26 cellular contexts compared by ENCODE assay signal in the genomic region with DNA sequence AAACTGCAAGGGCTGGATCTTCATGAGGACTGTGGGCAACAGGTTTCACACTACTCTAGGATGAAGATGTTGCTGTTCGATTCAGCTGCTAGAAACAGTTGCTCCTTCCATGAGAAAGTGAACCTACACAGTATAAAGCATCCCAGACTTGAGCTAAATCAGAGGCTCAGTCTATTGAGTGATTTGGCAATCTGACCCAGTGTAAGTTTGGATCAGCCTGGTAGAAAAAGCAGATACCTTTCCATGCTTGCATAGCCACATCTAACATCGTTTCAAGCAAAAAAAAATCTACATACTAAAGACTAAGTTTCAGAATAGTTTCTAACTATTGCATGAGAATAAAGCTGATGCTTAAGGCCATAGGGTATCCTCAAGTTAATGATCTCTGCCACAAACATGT. TPM values are rescaled to one million over a fixed set of nuclear protein-coding genes. Genes with fewer than 3 reads are reported as not detected.
DNase-seq lines count a peak whose midpoint lies in the region; ATAC-seq, FAIRE-seq and TF ChIP-seq lines count a peak whose summit lies in the region.
"Had no signal": no experiment of that assay in that cellular context is flagged by ENCODE, and none has a peak within 500 bp of the region (broad histone marks: within the 10 kb centered on the region; RNA-seq: fewer than 3 reads in every experiment).

No MANE protein-coding gene starts in this region.

- no peaks in the 10 kb centered on the region for H3K9me3 ChIP-seq in A549
- no peaks in the 10 kb centered on the region for H3K9me3 ChIP-seq in CD4-positive, alpha-beta memory T cell (ENCODE audit: control insufficient read depth in 1 of 2, low read length in 2 of 2)
- H3K9me3 ChIP-seq: Caco-2, HAP-1, SJSA1 had no signal

- H3K27ac ChIP-seq in A549: no peak overlapping the region
- no peak overlapping the region for H3K27ac ChIP-seq in CD4-positive, alpha-beta memory T cell (ENCODE audit: low read depth, low read length)
- H3K27ac ChIP-seq: HL-60, SJSA1 had no signal

- peaks cover 9% of the 10 kb centered on the region; the same call in 2 of the 3 replicates for H3K4me1 ChIP-seq in A549
- H3K4me1 ChIP-seq in CD4-positive, alpha-beta memory T cell (ENCODE audit: insufficient read depth, low read length): peaks cover 33% of the 10 kb centered on the region

- WGBS in A549 (ENCODE audit: missing lambda C conversion rate): 70% methylated on average over 2 of the region's 2 CpGs

- no peak overlapping the region for H3K4me3 Mint-ChIP-seq in activated CD8-positive, alpha-beta memory T cell treated with anti-CD3 and anti-CD28 coated beads, Interleukin-2, amount 10 ng/mL, durations not matched to agents 7 days and 5 days
- no peak overlapping the region for H3K4me3 Mint-ChIP-seq in CD4-positive, alpha-beta memory T cell
- H3K4me3 Mint-ChIP-seq in mesothelial cell of epicardium: no peak overlapping the region
- H3K4me3 Mint-ChIP-seq: GM23338 had no signal

- CTCF ChIA-PET in activated CD8-positive, alpha-beta memory T cell treated with anti-CD3 and anti-CD28 coated beads, Interleukin-2, amount 10 ng/mL, durations not matched to agents 7 days and 5 days (lab: Charles Lee): interaction anchor here (1.2 kb wide), 1 partner anchor 13 kb away, joined by 3 read pairs; no protein-coding TSS in a partner anchor
- CTCF ChIA-PET in A549 (lab: Yijun Ruan, JAX): interaction anchor here (1.0 kb wide), 1 partner anchor 141 kb away, joined by 3 read pairs; no protein-coding TSS in a partner anchor
- CTCF ChIA-PET in CD4-positive, alpha-beta memory T cell (lab: Charles Lee; ENCODE audit: partially characterized antibody): no interaction called here

- no peak for DNase-seq in activated CD8-positive, alpha-beta memory T cell treated with anti-CD3 and anti-CD28 coated beads, Interleukin-2, amount 10 ng/mL, durations not matched to agents 7 days and 5 days
- DNase-seq in activated CD8-positive, alpha-beta memory T cell treated with anti-CD3 and anti-CD28 coated beads for 24 hours: no peak
- DNase-seq in A549 (ENCODE audit: low read depth in 1 of 2, low spot score in 1 of 2) (no peak), mesothelial cell of epicardium (ENCODE audit: low spot score in 2 of 2, unreplicated experiment in 2 of 2) (no peak), hippocampal formation (lab: John Stamatoyannopoulos, UW) (no peak), GM12891 (ENCODE audit: insufficient read length, low spot score) (no peak)
- no peak for DNase-seq in CD4-positive, alpha-beta memory T cell
- DNase-seq: Caco-2; CD4-positive, CD25-positive, alpha-beta regulatory T cell; DMS 273 treated with DMSO at 0.1 percent for 48 hours; DMS79 treated with DMSO at 0.1 percent for 48 hours; KG1; NCI-H1092; NCI-H1436; NCI-H187 treated with DMSO at 0.1 percent for 48 hours; NCI-H2107; NCI-H446 treated with DMSO at 0.1 percent for 48 hours; NCI-H526 treated with DMSO at 0.1 percent for 48 hours; OCI-M1 had no signal

- TF ChIP-seq POLR2A in A549 (IDR thresholded peaks at IDR 0.05; ENCODE audit: low read length): no peak
- no peak for TF ChIP-seq POLR2A in GM12891 (IDR thresholded peaks at IDR 0.05; ENCODE audit: low read depth, low read length)

- H3K4me3 ChIP-seq in A549: no peak overlapping the region
- H3K4me3 ChIP-seq in CD4-positive, alpha-beta memory T cell (ENCODE audit: low read length in 2 of 2): no peak overlapping the region
- H3K4me3 ChIP-seq: GM12878, GM23338, HAP-1, SJSA1 had no signal

- H3K9me3 Mint-ChIP-seq in activated CD8-positive, alpha-beta memory T cell treated with anti-CD3 and anti-CD28 coated beads, Interleukin-2, amount 10 ng/mL, durations not matched to agents 7 days and 5 days (ENCODE audit: low read depth): no peaks in the 10 kb centered on the region
- H3K9me3 Mint-ChIP-seq in CD4-positive, alpha-beta memory T cell: peaks cover 0 to 3% (median 0%) of the 10 kb centered on the region in 8 donors
- H3K9me3 Mint-ChIP-seq in mesothelial cell of epicardium: no peaks in the 10 kb centered on the region
- H3K9me3 Mint-ChIP-seq: GM23338 had no signal

- no peaks in the 10 kb centered on the region for H3K27me3 Mint-ChIP-seq in activated CD8-positive, alpha-beta memory T cell treated with anti-CD3 and anti-CD28 coated beads, Interleukin-2, amount 10 ng/mL, durations not matched to agents 7 days and 5 days
- no peaks in the 10 kb centered on the region for H3K27me3 Mint-ChIP-seq in CD4-positive, alpha-beta memory T cell
- no peaks in the 10 kb centered on the region for H3K27me3 Mint-ChIP-seq in mesothelial cell of epicardium (ENCODE audit: low read depth)
- H3K27me3 Mint-ChIP-seq: CD4-positive, CD25-positive, alpha-beta regulatory T cell had no signal

- TF ChIP-seq CTCF in A549 (IDR thresholded peaks at IDR 0.05): no peak
- no peak for TF ChIP-seq CTCF in mesothelial cell of epicardium (IDR thresholded peaks at IDR 0.05; ENCODE audit: unreplicated experiment)

- FAIRE-seq in A549 (lab: Jason Lieb, UNC) (no peak), GM12891 (lab: Jason Lieb, UNC) (no peak)
- FAIRE-seq: RCC 7860 had no signal

- H3K27me3 ChIP-seq in CD4-positive, alpha-beta memory T cell (ENCODE audit: insufficient read depth, low read length): no peaks in the 10 kb centered on the region
- H3K27me3 ChIP-seq: SJSA1 had no signal

- intact Hi-C loops in CD4-positive, alpha-beta memory T cell (cut with micrococcal nuclease): no loop called here

- peaks cover 20% of the 10 kb centered on the region for H3K36me3 Mint-ChIP-seq in activated CD8-positive, alpha-beta memory T cell treated with anti-CD3 and anti-CD28 coated beads, Interleukin-2, amount 10 ng/mL, durations not matched to agents 7 days and 5 days
- peaks cover 14 to 42% of the 10 kb centered on the region in 2 donors for H3K36me3 Mint-ChIP-seq in CD4-positive, alpha-beta memory T cell
- peaks cover 5% of the 10 kb centered on the region for H3K36me3 Mint-ChIP-seq in mesothelial cell of epicardium

- no peaks in the 10 kb centered on the region for H3K36me3 ChIP-seq in CD4-positive, alpha-beta memory T cell (ENCODE audit: insufficient read depth, low read length)

- H3K4me1 Mint-ChIP-seq in activated CD8-positive, alpha-beta memory T cell treated with anti-CD3 and anti-CD28 coated beads, Interleukin-2, amount 10 ng/mL, durations not matched to agents 7 days and 5 days: peaks cover 29% of the 10 kb centered on the region
- H3K4me1 Mint-ChIP-seq in CD4-positive, alpha-beta memory T cell: peaks cover 24 to 59% (median 37%) of the 10 kb centered on the region in 4 donors
- peaks cover 27% of the 10 kb centered on the region for H3K4me1 Mint-ChIP-seq in mesothelial cell of epicardium

- POLR2A ChIA-PET in A549 (lab: Yijun Ruan, JAX): no interaction called here
- POLR2A ChIA-PET in CD4-positive, alpha-beta memory T cell (lab: Charles Lee; ENCODE audit: partially characterized antibody): no interaction called here

- no peak for ATAC-seq in activated CD8-positive, alpha-beta memory T cell treated with anti-CD3 and anti-CD28 coated beads, Interleukin-2, amount 10 ng/mL, durations not matched to agents 7 days and 5 days
- ATAC-seq in A549: no peak
- ATAC-seq: GM12878, GM23338 had no signal

- TF ChIP-seq EP300 in A549 (IDR thresholded peaks at IDR 0.05): no peak

- H3K4me2 ChIP-seq in A549: no peak overlapping the region
- H3K4me2 ChIP-seq: GM23338 had no signal

- no peak for TF ChIP-seq RAD21 in A549 (conservative IDR thresholded peaks at IDR 0.05 in 1 of 2, IDR thresholded peaks at IDR 0.05 in 1 of 2)

- H3K27ac Mint-ChIP-seq in activated CD8-positive, alpha-beta memory T cell treated with anti-CD3 and anti-CD28 coated beads, Interleukin-2, amount 10 ng/mL, durations not matched to agents 7 days and 5 days: peak overlapping the region; percentile 29
- H3K27ac Mint-ChIP-seq in CD4-positive, alpha-beta memory T cell: peak overlapping the region in 4 of 7 donors; percentile 21 to 75 (median 47)
- H3K27ac Mint-ChIP-seq in mesothelial cell of epicardium: peak overlapping the region; percentile 11
- H3K27ac Mint-ChIP-seq: GM23338 had no signal

RNA-seq across cellular contexts. Expression of a gene that starts 4.6 kb away (rescaled TPM):
- total RNA-seq in activated CD8-positive, alpha-beta memory T cell treated with anti-CD3 and anti-CD28 coated beads, Interleukin-2, amount 10 ng/mL, durations not matched to agents 7 days and 5 days: 10 to 100 TPM; 12.9 to 15.5 TPM
- polyA plus RNA-seq in A549 (2011; rRNA removed) (9.3 and 11.7 TPM in 2 replicates), A549 (2017; fragmentation: RNase III; extraction: RNeasy Plus Mini Kit Qiagen cat#74134 plus additional on column Dnase treatment) (60.8 to 66.7 TPM (median 63.3 TPM) in 3 replicates)
- polyA plus RNA-seq in A549 (2012; cell fraction: cytosol; rRNA removed): 82.0 and 95.5 TPM in 2 replicates
- 7.6 and 32.8 TPM in 2 replicates for polyA plus RNA-seq in A549 (2012; cell fraction: nucleus; rRNA removed)
- polyA minus RNA-seq in A549 (2011; rRNA and poly(A)+ RNA removed): 3.9 and 4.3 TPM in 2 replicates
- 10 to 100 TPM; 12.1 to 13.2 TPM for total RNA-seq in CD4-positive, alpha-beta memory T cell
- 10 to 100 TPM; 26.5 to 27.1 TPM for polyA plus RNA-seq in CD4-positive, alpha-beta memory T cell
- total RNA-seq in mesothelial cell of epicardium: 12.7 to 13.0 TPM (median 12.9 TPM) in 3 replicates
- polyA plus RNA-seq in GM12891 (2012; ENCODE audit: low read depth, missing spikeins): 78.1 TPM

RNA-seq across cellular contexts. Expression of a gene that starts 7.4 kb away (rescaled TPM):
- total RNA-seq in activated CD8-positive, alpha-beta memory T cell treated with anti-CD3 and anti-CD28 coated beads, Interleukin-2, amount 10 ng/mL, durations not matched to agents 7 days and 5 days: 10 to 100 TPM; 38.7 to 54.5 TPM
- polyA plus RNA-seq in A549 (2011; rRNA removed) (23.2 and 50.4 TPM in 2 replicates), A549 (2017; fragmentation: RNase III; extraction: RNeasy Plus Mini Kit Qiagen cat#74134 plus additional on column Dnase treatment) (71.6 to 82.0 TPM (median 81.1 TPM) in 3 replicates)
- 80.1 and 97.7 TPM in 2 replicates for polyA plus RNA-seq in A549 (2012; cell fraction: cytosol; rRNA removed)
- polyA plus RNA-seq in A549 (2012; cell fraction: nucleus; rRNA removed): 142 and 162 TPM in 2 replicates
- 46.6 and 47.7 TPM in 2 replicates for polyA minus RNA-seq in A549 (2011; rRNA and poly(A)+ RNA removed)
- 1 to 10 TPM; 5.5 to 5.8 TPM for total RNA-seq in CD4-positive, alpha-beta memory T cell
- polyA plus RNA-seq in CD4-positive, alpha-beta memory T cell: 1 to 10 TPM in 1 of 2 donors, not detected in 1; 1.3 TPM
- total RNA-seq in mesothelial cell of epicardium: 256 to 266 TPM (median 266 TPM) in 3 replicates
- 36.9 TPM for polyA plus RNA-seq in GM12891 (2012; ENCODE audit: low read depth, missing spikeins)

RNA-seq across cellular contexts. Expression of a gene that starts 45.9 kb away (rescaled TPM):
- total RNA-seq in activated CD8-positive, alpha-beta memory T cell treated with anti-CD3 and anti-CD28 coated beads, Interleukin-2, amount 10 ng/mL, durations not matched to agents 7 days and 5 days: not detected
- polyA plus RNA-seq in A549 (2011; rRNA removed) (0.03 TPM in 1 of 2 replicates, not detected in the other), A549 (2017; fragmentation: RNase III; extraction: RNeasy Plus Mini Kit Qiagen cat#74134 plus additional on column Dnase treatment) (0.04 to 0.07 TPM in 2 of 3 replicates, not detected in the other)
- polyA plus RNA-seq in A549 (2012; cell fraction: cytosol; rRNA removed): 0.01 and 0.08 TPM in 2 replicates
- 0.26 and 0.32 TPM in 2 replicates for polyA plus RNA-seq in A549 (2012; cell fraction: nucleus; rRNA removed)
- polyA minus RNA-seq in A549 (2011; rRNA and poly(A)+ RNA removed): not detected in 2 replicates
- 10 to 100 TPM; 11.3 to 13.9 TPM for total RNA-seq in CD4-positive, alpha-beta memory T cell
- not detected for polyA plus RNA-seq in CD4-positive, alpha-beta memory T cell
- 0.29 to 0.71 TPM (median 0.66 TPM) in 3 replicates for total RNA-seq in mesothelial cell of epicardium
- polyA plus RNA-seq in GM12891 (2012; ENCODE audit: low read depth, missing spikeins): 0.08 TPM
- total RNA-seq: HT1080, SJSA1 had no signal
- polyA plus RNA-seq: CD4-positive, CD25-positive, alpha-beta regulatory T cell; GM12878 had no signal

Comparison
In these comparisons a context has a peak if more than half of its experiments do, and no peak if none do; other contexts are left out.
1. RNA of a gene that starts 7.4 kb away (total RNA-seq): 256 to 266 TPM in mesothelial cell of epicardium and 38.7 to 54.5 TPM in activated CD8-positive, alpha-beta memory T cell treated with anti-CD3 and anti-CD28 coated beads, Interleukin-2, amount 10 ng/mL, durations not matched to agents 7 days and 5 days; 5.5 to 5.8 TPM in CD4-positive, alpha-beta memory T cell; every median in the first group is over 4 times any median in the second.
2. Peak in every context shown above with its lines, with median percentiles within 50 percentile points of each other: H3K27ac Mint-ChIP-seq.